In the genomic region with DNA sequence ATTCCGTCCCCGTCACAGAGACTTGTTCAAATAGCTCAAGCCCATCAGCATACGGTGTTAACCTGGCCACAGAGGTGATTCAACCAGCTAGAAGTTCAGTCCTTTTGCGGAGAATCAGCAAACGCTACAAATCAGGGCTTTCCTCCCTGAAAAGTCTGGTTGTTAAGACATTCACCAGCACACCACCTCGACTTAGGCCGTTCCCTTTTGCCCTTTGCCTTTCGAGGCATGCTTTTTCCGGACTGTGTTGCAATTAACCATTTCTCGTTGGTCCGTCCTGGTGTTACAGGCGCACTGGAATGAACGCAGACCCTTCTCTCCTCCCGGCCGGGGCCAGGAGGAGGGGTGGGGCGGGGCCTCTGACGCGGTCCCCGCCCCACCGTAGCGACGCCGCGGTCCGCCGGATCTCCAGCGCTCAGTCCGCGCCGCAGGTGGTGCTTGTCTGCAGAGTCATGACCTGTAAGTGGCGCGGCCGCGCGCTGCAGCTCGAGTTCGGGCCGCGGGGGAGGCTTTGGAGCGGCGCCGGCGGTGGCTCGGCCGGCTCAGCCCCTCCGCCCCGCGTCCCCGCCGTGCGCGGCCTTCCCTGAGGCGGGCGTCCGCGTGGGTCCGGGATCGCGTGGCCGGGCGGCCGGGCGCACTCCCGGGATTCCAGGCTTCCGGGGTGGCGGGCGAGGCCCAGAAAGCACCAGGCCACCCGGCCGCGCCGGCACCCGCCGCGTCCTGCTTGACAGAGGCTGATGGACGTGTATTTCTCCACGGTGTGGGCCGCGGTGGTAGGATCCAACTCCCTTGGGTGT, we compare ENCODE assay signal across 8 cellular contexts. TPM values are rescaled to one million over a fixed set of nuclear protein-coding genes. Genes with fewer than 3 reads are reported as not detected.
DNase-seq lines count a peak whose midpoint lies in the region; ATAC-seq and TF ChIP-seq lines count a peak whose summit lies in the region.

NIT2 (plus strand) TSS at position 418 of the 797 bp plus-strand sequence; CDS start at position 453, 35 bp downstream.

- H3K4me3 Mint-ChIP-seq in activated B cell treated with CpG ODN at 0.5 μM for 24 hours (peak within 1 kb of the TSS; percentile 91), immature natural killer cell (peak within 1 kb of the TSS; percentile 89 to 95 (median 93))

- H3K27me3 Mint-ChIP-seq in activated B cell treated with CpG ODN at 0.5 μM for 24 hours (no peaks in the 10 kb centered on the region), immature natural killer cell (ENCODE audit: low read depth in 3 of 3) (peaks cover 6 to 8% (median 7%) of the 10 kb centered on the region in 3 donors)

- H3K27me3 ChIP-seq in spleen (replicated peaks in 1 of 7), result no peaks in the 10 kb centered on the region

- peak; percentile 95 for ATAC-seq in GM18868 (IDR thresholded peaks at IDR 0.05; ENCODE audit: unreplicated experiment)
- peak; percentile 95 for ATAC-seq in HG03103 (IDR thresholded peaks at IDR 0.05; ENCODE audit: low read depth, unreplicated experiment)
- ATAC-seq in activated B cell treated with CpG ODN at 0.5 μM for 24 hours (ENCODE audit: low read depth), result peak; percentile 96

- CTCF ChIA-PET in AG04449 (lab: Yijun Ruan, JAX), result interaction anchor here (0.7 to 0.9 kb wide), 2 partner anchors 67 to 503 kb away, joined by 3 to 6 read pairs; no protein-coding TSS in a partner anchor
- CTCF ChIA-PET in activated B cell treated with CpG ODN at 0.5 μM for 24 hours (lab: Charles Lee), result interaction anchor here (1.7 kb wide), 1 partner anchor 503 kb away, joined by 5 read pairs; no protein-coding TSS in a partner anchor

- H3K27ac Mint-ChIP-seq in activated B cell treated with CpG ODN at 0.5 μM for 24 hours, result peak within 1 kb of the TSS; percentile 92
- H3K27ac Mint-ChIP-seq in immature natural killer cell, result peak within 1 kb of the TSS; percentile 83 to 93 (median 92)

- H3K4me1 ChIP-seq in spleen, result peaks cover 6 to 27% (median 20%) of the 10 kb centered on the region in 6 donors

- H3K27ac ChIP-seq in spleen, result peak within 1 kb of the TSS; percentile 50 to 91 (median 84)

- peaks cover 0 to 9% (median 4%) of the 10 kb centered on the region in 6 donors for H3K36me3 ChIP-seq in spleen

- peak in 1 of 3 donors; percentile 17 for TF ChIP-seq POLR2A in spleen (IDR thresholded peaks at IDR 0.05)

- DNase-seq in AG04449 (ENCODE audit: low read depth, low spot score) (no peak), NCI-H2227 treated with DMSO at 0.1 percent for 48 hours (lab: John Stamatoyannopoulos, UW) (peak; percentile 56), activated B cell treated with CpG ODN at 0.5 μM for 24 hours (peak; percentile 72), cardiac fibroblast (ENCODE audit: low read depth in 2 of 2) (peak; percentile 72 to 84), immature natural killer cell (peak; percentile 75 to 80 (median 79)), spleen (peak; percentile 97)

- H3K36me3 Mint-ChIP-seq in activated B cell treated with CpG ODN at 0.5 μM for 24 hours (ENCODE audit: low read depth), result peaks cover 12% of the 10 kb centered on the region
- H3K36me3 Mint-ChIP-seq in immature natural killer cell, result peaks cover 0 to 8% (median 0%) of the 10 kb centered on the region in 3 donors

- H3K4me1 Mint-ChIP-seq in activated B cell treated with CpG ODN at 0.5 μM for 24 hours (peaks cover 19% of the 10 kb centered on the region), immature natural killer cell (peaks cover 21 to 28% of the 10 kb centered on the region in 2 donors)

- TF ChIP-seq CTCF in AG04449 (IDR thresholded peaks at IDR 0.05; ENCODE audit: insufficient read depth, low read length, missing control alignments) (no peak), activated B cell treated with CpG ODN at 0.5 μM for 24 hours (IDR thresholded peaks at IDR 0.05) (no peak), cardiac fibroblast (IDR thresholded peaks at IDR 0.05; ENCODE audit: low read depth, low read length) (no peak), spleen (IDR thresholded peaks at IDR 0.05 in 8 of 11, conservative IDR thresholded peaks at IDR 0.05 in 3 of 11) (peak in 1 of 11 experiments; percentile 11)

- peak within 1 kb of the TSS; percentile 65 for H3K4me3 ChIP-seq in AG04449 (ENCODE audit: low read depth, low read length)
- peak within 1 kb of the TSS; percentile 56 to 71 for H3K4me3 ChIP-seq in cardiac fibroblast (replicated peaks in 1 of 2; ENCODE audit: low read depth in 2 of 2, low read length in 2 of 2)
- peak within 1 kb of the TSS; percentile 54 to 95 (median 72) for H3K4me3 ChIP-seq in spleen

- H3K9me3 ChIP-seq in spleen, result no peaks in the 10 kb centered on the region

- intact Hi-C loops in activated B cell treated with CpG ODN at 0.5 μM for 24 hours (cut with micrococcal nuclease) (loop anchor here (1.0 to 10.0 kb wide), 8 partner anchors 18 to 1340 kb away; partner anchors contain the start of genes CMSS1, LNP1, PCNP and TBC1D23), spleen (cut with DNase I; ENCODE audit: low total_unique reads) (loop anchor here (5.0 kb wide), 1 partner anchor 72 kb away; the partner anchor contains the start of gene TBC1D23)

- 1 to 2% (median 1%) methylated on average over 34 to 78 of the region's 78 CpGs for WGBS in spleen, 5 donors

- H3K9me3 Mint-ChIP-seq in activated B cell treated with CpG ODN at 0.5 μM for 24 hours, result no peaks in the 10 kb centered on the region
- H3K9me3 Mint-ChIP-seq in immature natural killer cell, result no peaks in the 10 kb centered on the region

- POLR2A ChIA-PET in AG04449 (lab: Yijun Ruan, JAX) (interaction anchor here (0.7 to 1.0 kb wide), 2 partner anchors 67 to 129 kb away, joined by 3 read pairs; partner anchors contain the start of genes LNP1 and TOMM70), activated B cell treated with CpG ODN at 0.5 μM for 24 hours (lab: Charles Lee) (interaction anchor here (0.7 to 2.3 kb wide), 5 partner anchors 18 to 376 kb away, joined by 5 to 25 read pairs (median 5); partner anchors contain the start of genes LNP1, TBC1D23 and TOMM70)

RNA-seq across cellular contexts. Expression of gene NIT2, which starts in this region (rescaled TPM):
- total RNA-seq in activated B cell treated with CpG ODN at 0.5 μM for 24 hours, result 52.0 and 55.6 TPM in 2 replicates
- polyA plus RNA-seq in immature natural killer cell, result 10 to 100 TPM; 35.6 to 46.0 (median 41.7) TPM
- total RNA-seq in spleen, result 10 to 100 TPM; 16.8 to 29.3 (median 24.7) TPM
- 10 to 100 TPM; 23.9 to 30.8 (median 26.0) TPM for polyA plus RNA-seq in spleen
